17 cellular contexts compared by ENCODE assay signal in genomic region chr14:103296987-103297386, GRCh38. TPM values are rescaled to one million over a fixed set of nuclear protein-coding genes. Genes with fewer than 3 reads are reported as not detected.
A peak's percentile ranks its signal among the peaks of the same experiment; 100 is the strongest.
DNase-seq lines count a peak whose midpoint lies in the region; ATAC-seq and TF ChIP-seq lines count a peak whose summit lies in the region.
"Had no signal": no experiment of that assay in that cellular context is flagged by ENCODE, and none has a peak within 500 bp of the region (broad histone marks: within the 10 kb centered on the region; RNA-seq: fewer than 3 reads in every experiment).

No MANE protein-coding gene starts in this region.

- no peak overlapping the region for H3K4me3 Mint-ChIP-seq in WTC11
- no peak overlapping the region for H3K4me3 Mint-ChIP-seq in activated CD8-positive, alpha-beta T cell treated with anti-CD3 and anti-CD28 coated beads, Interleukin-2, amount 10 ng/mL, durations not matched to agents 7 days and 5 days
- H3K4me3 Mint-ChIP-seq in activated CD4-positive, alpha-beta T cell treated with anti-CD3 and anti-CD28 coated beads, Interleukin-2, amount 10 ng/mL, durations not matched to agents 7 days and 5 days = no peak overlapping the region
- H3K4me3 Mint-ChIP-seq: activated T-helper 17 cell treated with anti-CD3 and anti-CD28 coated beads, Interleukin-2, amount 50 U/mL, for 72 hours; naive B cell had no signal

- TF ChIP-seq CTCF in BE2C (IDR thresholded peaks at IDR 0.05; ENCODE audit: low read depth, low read length) = peak; percentile 38
- no peak for TF ChIP-seq CTCF in WTC11 (IDR thresholded peaks at IDR 0.05)

- H3K9me3 Mint-ChIP-seq in WTC11 = no peaks in the 10 kb centered on the region
- H3K9me3 Mint-ChIP-seq in activated CD8-positive, alpha-beta T cell treated with anti-CD3 and anti-CD28 coated beads, Interleukin-2, amount 10 ng/mL, durations not matched to agents 7 days and 5 days (ENCODE audit: insufficient read depth) = no peaks in the 10 kb centered on the region
- no peaks in the 10 kb centered on the region for H3K9me3 Mint-ChIP-seq in activated CD4-positive, alpha-beta T cell treated with anti-CD3 and anti-CD28 coated beads, Interleukin-2, amount 10 ng/mL, durations not matched to agents 7 days and 5 days
- H3K9me3 Mint-ChIP-seq: activated T-helper 17 cell treated with anti-CD3 and anti-CD28 coated beads, Interleukin-2, amount 50 U/mL, for 72 hours; naive B cell had no signal

- H3K27ac Mint-ChIP-seq in WTC11 = no peak overlapping the region
- H3K27ac Mint-ChIP-seq in activated CD8-positive, alpha-beta T cell treated with anti-CD3 and anti-CD28 coated beads, Interleukin-2, amount 10 ng/mL, durations not matched to agents 7 days and 5 days = no peak overlapping the region
- no peak overlapping the region for H3K27ac Mint-ChIP-seq in activated CD4-positive, alpha-beta T cell treated with anti-CD3 and anti-CD28 coated beads, Interleukin-2, amount 10 ng/mL, durations not matched to agents 7 days and 5 days
- H3K27ac Mint-ChIP-seq: activated T-helper 17 cell treated with anti-CD3 and anti-CD28 coated beads, Interleukin-2, amount 50 U/mL, for 72 hours; naive B cell had no signal

- ATAC-seq in WTC11 (peak; percentile 53), left lobe of liver (peak; percentile 49)
- ATAC-seq in activated CD8-positive, alpha-beta T cell treated with anti-CD3 and anti-CD28 coated beads, Interleukin-2, amount 10 ng/mL, durations not matched to agents 7 days and 5 days = no peak
- ATAC-seq: activated T-helper 17 cell treated with anti-CD3 and anti-CD28 coated beads, Interleukin-2, amount 50 U/mL, for 72 hours had no signal

- H3K4me1 ChIP-seq in BE2C = no peaks in the 10 kb centered on the region
- no peaks in the 10 kb centered on the region for H3K4me1 ChIP-seq in SJCRH30

- CTCF ChIA-PET in WTC11 (lab: Charles Lee) = interaction anchor here (1.0 kb wide), 1 partner anchor 170 kb away, joined by 4 read pairs; no protein-coding TSS in a partner anchor
- CTCF ChIA-PET in activated CD8-positive, alpha-beta T cell treated with anti-CD3 and anti-CD28 coated beads, Interleukin-2, amount 10 ng/mL, durations not matched to agents 7 days and 5 days (lab: Charles Lee) = no interaction called here
- CTCF ChIA-PET in activated CD4-positive, alpha-beta T cell treated with anti-CD3 and anti-CD28 coated beads, Interleukin-2, amount 10 ng/mL, durations not matched to agents 7 days and 5 days (lab: Charles Lee) = no interaction called here

- H3K9me3 ChIP-seq in BE2C = no peaks in the 10 kb centered on the region
- H3K9me3 ChIP-seq in SJCRH30 (replicated peaks) = no peaks in the 10 kb centered on the region

- H3K27me3 ChIP-seq in BE2C (peaks cover 8% of the 10 kb centered on the region), H7 (ENCODE audit: control insufficient read depth, insufficient read depth, low read length) (no peaks in the 10 kb centered on the region), SJCRH30 (peaks cover 8% of the 10 kb centered on the region; the same call in 1 of the 2 replicates)

- H3K27ac ChIP-seq in SJCRH30 = no peak overlapping the region

- POLR2A ChIA-PET in WTC11 (lab: Charles Lee) = no interaction called here
- POLR2A ChIA-PET in activated CD8-positive, alpha-beta T cell treated with anti-CD3 and anti-CD28 coated beads, Interleukin-2, amount 10 ng/mL, durations not matched to agents 7 days and 5 days (lab: Charles Lee) = no interaction called here
- POLR2A ChIA-PET in activated CD4-positive, alpha-beta T cell treated with anti-CD3 and anti-CD28 coated beads, Interleukin-2, amount 10 ng/mL, durations not matched to agents 7 days and 5 days (lab: Charles Lee) = no interaction called here

- H3K4me1 Mint-ChIP-seq in WTC11 = no peaks in the 10 kb centered on the region
- H3K4me1 Mint-ChIP-seq in activated CD8-positive, alpha-beta T cell treated with anti-CD3 and anti-CD28 coated beads, Interleukin-2, amount 10 ng/mL, durations not matched to agents 7 days and 5 days (ENCODE audit: low read depth) = no peaks in the 10 kb centered on the region
- no peaks in the 10 kb centered on the region for H3K4me1 Mint-ChIP-seq in activated CD4-positive, alpha-beta T cell treated with anti-CD3 and anti-CD28 coated beads, Interleukin-2, amount 10 ng/mL, durations not matched to agents 7 days and 5 days

- H3K4me3 ChIP-seq in BE2C (ENCODE audit: low read depth, low read length) (no peak overlapping the region), H7 (ENCODE audit: insufficient read depth, low read depth, low read length) (no peak overlapping the region), SJCRH30 (no peak overlapping the region)

- H3K36me3 Mint-ChIP-seq in WTC11 = no peaks in the 10 kb centered on the region
- H3K36me3 Mint-ChIP-seq in activated CD8-positive, alpha-beta T cell treated with anti-CD3 and anti-CD28 coated beads, Interleukin-2, amount 10 ng/mL, durations not matched to agents 7 days and 5 days (ENCODE audit: low read depth) = no peaks in the 10 kb centered on the region
- no peaks in the 10 kb centered on the region for H3K36me3 Mint-ChIP-seq in activated CD4-positive, alpha-beta T cell treated with anti-CD3 and anti-CD28 coated beads, Interleukin-2, amount 10 ng/mL, durations not matched to agents 7 days and 5 days (ENCODE audit: low read depth)
- H3K36me3 Mint-ChIP-seq: naive B cell had no signal

- H3K36me3 ChIP-seq in BE2C = no peaks in the 10 kb centered on the region
- no peaks in the 10 kb centered on the region for H3K36me3 ChIP-seq in H7 (replicated peaks; ENCODE audit: control insufficient read depth, insufficient read depth, low read length)
- H3K36me3 ChIP-seq in SJCRH30 = no peaks in the 10 kb centered on the region

- peaks cover 6% of the 10 kb centered on the region; the same call in 1 of the 2 replicates for H3K27me3 Mint-ChIP-seq in WTC11 (ENCODE audit: low read depth)
- peaks cover 4% of the 10 kb centered on the region for H3K27me3 Mint-ChIP-seq in activated CD8-positive, alpha-beta T cell treated with anti-CD3 and anti-CD28 coated beads, Interleukin-2, amount 10 ng/mL, durations not matched to agents 7 days and 5 days (ENCODE audit: low read depth)
- H3K27me3 Mint-ChIP-seq in activated CD4-positive, alpha-beta T cell treated with anti-CD3 and anti-CD28 coated beads, Interleukin-2, amount 10 ng/mL, durations not matched to agents 7 days and 5 days = peaks cover 6% of the 10 kb centered on the region

- DNase-seq in BE2C = no peak
- peak; percentile 74 for DNase-seq in H7
- DNase-seq in WTC11 (ENCODE audit: low spot score) = no peak
- DNase-seq in left lobe of liver (ENCODE audit: low spot score) = peak; percentile 38
- no peak for DNase-seq in activated CD8-positive, alpha-beta T cell treated with anti-CD3 and anti-CD28 coated beads, Interleukin-2, amount 10 ng/mL, durations not matched to agents 7 days and 5 days
- no peak for DNase-seq in NCI-H1930 (lab: John Stamatoyannopoulos, UW)
- no peak for DNase-seq in activated CD4-positive, alpha-beta T cell treated with anti-CD3 and anti-CD28 coated beads, Interleukin-2, amount 10 ng/mL, durations not matched to agents 7 days and 5 days
- DNase-seq in SJCRH30 = no peak
- DNase-seq: amniotic stem cell; cerebellar nuclear complex; effector memory CD4-positive, alpha-beta T cell; islet precursor cell; mammary epithelial cell; naive B cell; NCI-H1694; NCI-H446 treated with DMSO at 0.1 percent for 48 hours had no signal

TF ChIP-seq in WTC11, 78 proteins besides CTCF, POLR2A, EP300 and RAD21:
- TF ChIP-seq ZNF423 (CRISPR knock-in tag; IDR thresholded peaks at IDR 0.05) = no peak
- TF ChIP-seq NR1H2 (CRISPR knock-in tag; IDR thresholded peaks at IDR 0.05) = no peak

RNA-seq across cellular contexts. Expression of gene EIF5, which starts 37.0 kb away (rescaled TPM):
- 442 TPM for polyA plus RNA-seq in BE2C (2012; ENCODE audit: insufficient read depth, insufficient read length, low read depth)
- total RNA-seq in H7 (2014; rRNA removed; shearing (Covaris generic)) = 165 and 167 TPM in 2 replicates
- 224 to 282 TPM (median 236 TPM) in 3 replicates for total RNA-seq in WTC11 (2021)
- total RNA-seq in left lobe of liver = 192 TPM
- 100 to 1,000 TPM; 240 to 241 TPM for total RNA-seq in activated CD8-positive, alpha-beta T cell treated with anti-CD3 and anti-CD28 coated beads, Interleukin-2, amount 10 ng/mL, durations not matched to agents 7 days and 5 days
- total RNA-seq in activated CD4-positive, alpha-beta T cell treated with anti-CD3 and anti-CD28 coated beads, Interleukin-2, amount 10 ng/mL, durations not matched to agents 7 days and 5 days = 100 to 1,000 TPM; 176 to 179 TPM
- total RNA-seq in SJCRH30 (2014; rRNA removed; shearing (Covaris generic)) = 352 and 383 TPM in 2 replicates

Comparison
In these comparisons a context has a peak if more than half of its experiments do, and no peak if none do; other contexts are left out.
1. DNase-seq: peak in H7 (single experiment) and left lobe of liver (single experiment); none in BE2C (single experiment), WTC11 (single experiment), activated CD8-positive, alpha-beta T cell treated with anti-CD3 and anti-CD28 coated beads, Interleukin-2, amount 10 ng/mL, durations not matched to agents 7 days and 5 days (single experiment), NCI-H1930 (0 of 2), activated CD4-positive, alpha-beta T cell treated with anti-CD3 and anti-CD28 coated beads, Interleukin-2, amount 10 ng/mL, durations not matched to agents 7 days and 5 days (single experiment) and SJCRH30 (0 of 2).